20 cellular contexts compared by ENCODE assay signal in genomic region chrX:153595387-153595786, GRCh38. TPM values are rescaled to one million over a fixed set of nuclear protein-coding genes. Genes with fewer than 3 reads are reported as not detected.
DNase-seq lines count a peak whose midpoint lies in the region; ATAC-seq and TF ChIP-seq lines count a peak whose summit lies in the region.
"Had no signal": no experiment of that assay in that cellular context is flagged by ENCODE, and none has a peak within 500 bp of the region (broad histone marks: within the 10 kb centered on the region; RNA-seq: fewer than 3 reads in every experiment).

No MANE protein-coding gene starts in this region.

- no peaks in the 10 kb centered on the region for H3F3A ChIP-seq in PC-3 (ENCODE audit: low read length, unreplicated experiment)

- no peaks in the 10 kb centered on the region for H3K9me2 ChIP-seq in PC-3 (replicated peaks; ENCODE audit: low read length)

- H4K20me1 ChIP-seq in BLaER1: peaks cover 82% of the 10 kb centered on the region
- peaks cover 23% of the 10 kb centered on the region for H4K20me1 ChIP-seq in PC-3 (ENCODE audit: low read length)

- H3K4me3 ChIP-seq in BLaER1 (no peak overlapping the region), H7 (ENCODE audit: insufficient read depth, low read depth, low read length) (no peak overlapping the region), spleen (no peak overlapping the region), PC-3 (ENCODE audit: low read length) (no peak overlapping the region)
- H3K4me3 ChIP-seq: GM12878, HAP-1, K562 had no signal

- no peak overlapping the region for H3K27ac ChIP-seq in BLaER1
- H3K27ac ChIP-seq in spleen: no peak overlapping the region
- H3K27ac ChIP-seq in PC-3 (ENCODE audit: low read length): no peak overlapping the region
- H3K27ac ChIP-seq: HL-60 had no signal

- H3K4me3 Mint-ChIP-seq in glutamatergic neuron (ENCODE audit: unreplicated experiment): peak overlapping the region; percentile 30
- H3K4me3 Mint-ChIP-seq: CD8-positive, alpha-beta T cell had no signal

- H3K27me3 Mint-ChIP-seq in glutamatergic neuron (ENCODE audit: unreplicated experiment): peaks cover 5% of the 10 kb centered on the region

- H3K4me1 ChIP-seq in BLaER1 (peaks cover 42% of the 10 kb centered on the region), spleen (peaks cover 5 to 55% (median 30%) of the 10 kb centered on the region in 6 donors), PC-3 (ENCODE audit: insufficient read depth, low read length) (peaks cover 6% of the 10 kb centered on the region; the same call in 1 of the 2 replicates)

- peaks cover 33% of the 10 kb centered on the region for H3K4me1 Mint-ChIP-seq in glutamatergic neuron (ENCODE audit: low read depth, unreplicated experiment)

- DNase-seq in H7 (peak; percentile 18), glutamatergic neuron (no peak), spleen (peak; percentile 54), PC-3 (no peak), T-helper 1 cell (no peak)
- DNase-seq in activated CD8-positive, alpha-beta memory T cell treated with anti-CD3 and anti-CD28 coated beads, Interleukin-2, amount 50 U/mL, for 48 hours: no peak
- DNase-seq: ACHN; Calu3; CD8-positive, alpha-beta T cell; DMS 273 treated with DMSO at 0.1 percent for 48 hours; DMS53; DND-41; EL had no signal

- H3K36me3 ChIP-seq in BLaER1 (peaks cover 55% of the 10 kb centered on the region), H7 (replicated peaks; ENCODE audit: control insufficient read depth, insufficient read depth, low read length) (no peaks in the 10 kb centered on the region; the same call in 1 of the 2 replicates), spleen (peaks cover 0 to 56% (median 26%) of the 10 kb centered on the region in 6 donors), PC-3 (ENCODE audit: low read depth, low read length) (no peaks in the 10 kb centered on the region; the same call in 1 of the 2 replicates)

- no peak for ATAC-seq in PC-3
- no peak for ATAC-seq in HG03108 (IDR thresholded peaks at IDR 0.05; ENCODE audit: unreplicated experiment)
- ATAC-seq: CD8-positive, alpha-beta T cell; GM12878; K562 had no signal

- POLR2A ChIA-PET in PC-3 (lab: Charles Lee; ENCODE audit: unreplicated experiment): no interaction called here

- H3K9me3 ChIP-seq in BLaER1 (peaks cover 8% of the 10 kb centered on the region; the same call in 1 of the 2 replicates), spleen (no peaks in the 10 kb centered on the region), PC-3 (ENCODE audit: low read length) (no peaks in the 10 kb centered on the region)

- no peak overlapping the region for H2AFZ ChIP-seq in PC-3 (ENCODE audit: low read length)

- no peak for TF ChIP-seq POLR2A in spleen (IDR thresholded peaks at IDR 0.05)

- H3K27me3 ChIP-seq in BLaER1 (peaks cover 64% of the 10 kb centered on the region), H7 (ENCODE audit: control insufficient read depth, insufficient read depth, low read length) (no peaks in the 10 kb centered on the region), spleen (replicated peaks in 1 of 7) (no peaks in the 10 kb centered on the region), PC-3 (ENCODE audit: low read length) (no peaks in the 10 kb centered on the region)

- intact Hi-C loops in spleen (cut with DNase I; ENCODE audit: low total_unique reads) (no loop called here), PC-3 (cut with micrococcal nuclease) (no loop called here)

- CTCF ChIA-PET in PC-3 (lab: Charles Lee): no interaction called here

- H3K9ac ChIP-seq in BLaER1 (no peak overlapping the region), PC-3 (ENCODE audit: low read length) (no peak overlapping the region)

- peaks cover 11% of the 10 kb centered on the region for H3K9me3 Mint-ChIP-seq in glutamatergic neuron (ENCODE audit: unreplicated experiment)
- H3K9me3 Mint-ChIP-seq: CD8-positive, alpha-beta T cell had no signal

- H3K36me3 Mint-ChIP-seq in glutamatergic neuron (ENCODE audit: unreplicated experiment): no peaks in the 10 kb centered on the region

- BruUV-seq in PC-3 (replicated peaks; lab: Mats Ljungman, UMichigan): no TSS peak

- TF ChIP-seq CTCF in glutamatergic neuron (IDR thresholded peaks at IDR 0.05; ENCODE audit: partially characterized antibody, unreplicated experiment) (no peak), spleen (IDR thresholded peaks at IDR 0.05 in 8 of 11, conservative IDR thresholded peaks at IDR 0.05 in 3 of 11) (no peak), PC-3 (conservative IDR thresholded peaks at IDR 0.05; ENCODE audit: low read depth, low read length) (no peak)

- no peak overlapping the region for H3K27ac Mint-ChIP-seq in glutamatergic neuron (ENCODE audit: unreplicated experiment)
- H3K27ac Mint-ChIP-seq: CD8-positive, alpha-beta T cell had no signal

- H3K4me2 ChIP-seq in BLaER1: peak overlapping the region; percentile 73; the same call in 1 of the 2 replicates
- no peak overlapping the region for H3K4me2 ChIP-seq in PC-3 (ENCODE audit: low read length)

- H3K79me2 ChIP-seq in PC-3 (ENCODE audit: low read length): peaks cover 33% of the 10 kb centered on the region

- 87 to 97% (median 96%) methylated on average over 7 to 11 of the region's 11 CpGs for WGBS in spleen, 5 donors

RNA-seq across cellular contexts. Expression of gene CCNQ, which starts 3.6 kb away (rescaled TPM):
- 27.0 and 30.4 TPM in 2 replicates for total RNA-seq in H7 (2014; rRNA removed; shearing (Covaris generic))
- 28.9 TPM for total RNA-seq in glutamatergic neuron (ENCODE audit: unreplicated experiment)
- total RNA-seq in spleen: 10 to 100 TPM; 17.5 to 32.0 (median 21.7) TPM
- 10 to 100 TPM; 58.6 to 67.3 (median 59.6) TPM for polyA plus RNA-seq in spleen
- 110 and 145 TPM in 2 replicates for total RNA-seq in PC-3 (2014; rRNA removed)

RNA-seq across cellular contexts. Expression of gene DUSP9, which starts 51.6 kb away (rescaled TPM):
- 2.3 and 3.3 TPM in 2 replicates for total RNA-seq in H7 (2014; rRNA removed; shearing (Covaris generic))
- total RNA-seq in glutamatergic neuron (ENCODE audit: unreplicated experiment) (0.61 TPM), spleen (under 1 TPM in 1 of 7 donors, not detected in 6; 0.17 TPM), PC-3 (2014; rRNA removed) (10.7 and 13.0 TPM in 2 replicates)
- under 1 TPM in 1 of 3 donors, not detected in 2; 0.09 TPM for polyA plus RNA-seq in spleen
- total RNA-seq: CD8-positive, alpha-beta T cell; HT1080 had no signal
- polyA plus RNA-seq: GM12878 had no signal

Comparison
In these comparisons a context has a peak if more than half of its experiments do, and no peak if none do; other contexts are left out.
1. DNase-seq: peak in H7 (single experiment) and spleen (single experiment); none in glutamatergic neuron (single experiment), PC-3 (single experiment), activated CD8-positive, alpha-beta memory T cell treated with anti-CD3 and anti-CD28 coated beads, Interleukin-2, amount 50 U/mL, for 48 hours (single experiment) and T-helper 1 cell (0 of 5).